Comparison of ENCODE assay signal across 1 cellular context in genomic region chr11:12684354-12684753, GRCh38.
TF ChIP-seq lines count a peak whose summit lies in the region.

No MANE protein-coding gene starts in this region.

TF ChIP-seq in A549, 52 proteins besides CTCF, POLR2A, EP300 and RAD21 (continued from another document):
- TF ChIP-seq, protein P1, sequence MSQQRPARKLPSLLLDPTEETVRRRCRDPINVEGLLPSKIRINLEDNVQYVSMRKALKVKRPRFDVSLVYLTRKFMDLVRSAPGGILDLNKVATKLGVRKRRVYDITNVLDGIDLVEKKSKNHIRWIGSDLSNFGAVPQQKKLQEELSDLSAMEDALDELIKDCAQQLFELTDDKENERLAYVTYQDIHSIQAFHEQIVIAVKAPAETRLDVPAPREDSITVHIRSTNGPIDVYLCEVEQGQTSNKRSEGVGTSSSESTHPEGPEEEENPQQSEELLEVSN (IDR thresholded peaks at IDR 0.05; ENCODE audit: borderline replicate concordance, low read depth), result 0 out of 2 replicates have a peak, but pooled peaks have one; percentile 6
- TF ChIP-seq HMGXB4 (CRISPR knock-in tag; IDR thresholded peaks at IDR 0.05; ENCODE audit: borderline replicate concordance), result no peak
- TF ChIP-seq SMC3 (IDR thresholded peaks at IDR 0.05), result no peak
- no peak for TF ChIP-seq MAFK (IDR thresholded peaks at IDR 0.05; ENCODE audit: partially characterized antibody)
- peak; percentile 45; the same call in 1 of the 2 replicates for TF ChIP-seq ZSCAN20 (CRISPR knock-in tag; IDR thresholded peaks at IDR 0.05)
- no peak for TF ChIP-seq TFCP2L1 (CRISPR knock-in tag; IDR thresholded peaks at IDR 0.05)
- TF ChIP-seq KDM1A (IDR thresholded peaks at IDR 0.05; ENCODE audit: low read depth), result peak; percentile 92
- TF ChIP-seq CHD4 (IDR thresholded peaks at IDR 0.05; ENCODE audit: borderline replicate concordance), result peak; percentile 24; the same call in 1 of the 2 replicates
- no peak for TF ChIP-seq NFE2L2 (conservative IDR thresholded peaks at IDR 0.05; ENCODE audit: low read length)
- TF ChIP-seq ELK1 (IDR thresholded peaks at IDR 0.05; ENCODE audit: low read depth, low read length), result no peak
